Comparison of ENCODE assay signal across 18 cellular contexts in genomic region chr10:112810651-112811215, GRCh38.
DNase-seq lines count a peak whose midpoint lies in the region; ATAC-seq and TF ChIP-seq lines count a peak whose summit lies in the region.
"Had no signal": no experiment of that assay in that cellular context is flagged by ENCODE, and none has a peak within 500 bp of the region (broad histone marks: within the 10 kb centered on the region; RNA-seq: fewer than 3 reads in every experiment).

No MANE protein-coding gene starts in this region.

- no peaks in the 10 kb centered on the region for H3K27me3 ChIP-seq in thyroid gland
- no peaks in the 10 kb centered on the region for H3K27me3 ChIP-seq in upper lobe of right lung
- H3K27me3 ChIP-seq: left lung had no signal

- H3K4me1 ChIP-seq in thyroid gland: peaks cover 0 to 7% of the 10 kb centered on the region in 2 donors
- peaks cover 12% of the 10 kb centered on the region for H3K4me1 ChIP-seq in upper lobe of right lung

- H3K36me3 ChIP-seq in thyroid gland (no peaks in the 10 kb centered on the region), upper lobe of right lung (no peaks in the 10 kb centered on the region)
- H3K36me3 ChIP-seq: left lung had no signal

- H3K9me3 ChIP-seq in thyroid gland (no peaks in the 10 kb centered on the region), upper lobe of right lung (no peaks in the 10 kb centered on the region)
- H3K9me3 ChIP-seq: left lung, mucosa of descending colon had no signal

- no peak for ATAC-seq in upper lobe of right lung

- TF ChIP-seq POLR2A in thyroid gland (IDR thresholded peaks at IDR 0.05): no peak

- peak; percentile 53 for DNase-seq in HT-29 (ENCODE audit: low spot score)
- DNase-seq in iris pigment epithelial cell (ENCODE audit: low read depth): peak; percentile 46
- peak; percentile 28 to 30 for DNase-seq in thyroid gland
- DNase-seq in activated CD4-positive, alpha-beta T cell treated with anti-CD3 and anti-CD28 coated beads, Interleukin-2, amount 50 U/mL, for 48 hours: no peak
- DNase-seq in SHP77 treated with DMSO at 0.1 percent for 48 hours (lab: John Stamatoyannopoulos, UW): no peak
- DNase-seq in upper lobe of right lung: no peak
- DNase-seq: activated CD4-positive, alpha-beta T cell treated with anti-CD3 and anti-CD28 coated beads, Interleukin-2, amount 50 U/mL, for 1 hour; activated CD8-positive, alpha-beta memory T cell treated with anti-CD3 and anti-CD28 coated beads, Interleukin-2, amount 50 U/mL, for 4 hours; activated effector memory CD4-positive, alpha-beta T cell treated with anti-CD3 and anti-CD28 coated beads, Interleukin-2, amount 50 U/mL, for 16 hours; DND-41; left lung; mucosa of descending colon; NCI-H2081 treated with DMSO at 0.1 percent for 48 hours; NCI-H510A; nephron progenitor cell; substantia nigra had no signal

- no peak for TF ChIP-seq CTCF in VCaP (conservative IDR thresholded peaks at IDR 0.05)
- no peak for TF ChIP-seq CTCF in thyroid gland (IDR thresholded peaks at IDR 0.05)
- TF ChIP-seq CTCF in upper lobe of right lung (IDR thresholded peaks at IDR 0.05): no peak

- peak overlapping the region; percentile 41 for H3K27ac ChIP-seq in VCaP
- H3K27ac ChIP-seq in thyroid gland: no peak overlapping the region
- H3K27ac ChIP-seq in upper lobe of right lung: no peak overlapping the region

- 70 to 88% methylated on average over 10 of the region's 10 CpGs for WGBS in thyroid gland, 2 donors

- intact Hi-C loops in thyroid gland (cut with DNase I): loop anchor here (10.0 kb wide), 1 partner anchor 134 kb away; no protein-coding TSS in a partner anchor
- intact Hi-C loops in upper lobe of right lung (cut with DNase I): no loop called here

- H3K4me3 ChIP-seq in thyroid gland (replicated peaks in 1 of 3) (no peak overlapping the region), upper lobe of right lung (no peak overlapping the region)
- H3K4me3 ChIP-seq: GM23338, left lung, mucosa of descending colon had no signal

Comparison
In these comparisons a context has a peak if more than half of its experiments do, and no peak if none do; other contexts are left out.
1. DNase-seq: peak in HT-29 (single experiment), iris pigment epithelial cell (single experiment) and thyroid gland (2 of 2); none in activated CD4-positive, alpha-beta T cell treated with anti-CD3 and anti-CD28 coated beads, Interleukin-2, amount 50 U/mL, for 48 hours (0 of 2), SHP77 treated with DMSO at 0.1 percent for 48 hours (single experiment) and upper lobe of right lung (single experiment).